ENCODE assay signal across 8 cellular contexts in the genomic region with DNA sequence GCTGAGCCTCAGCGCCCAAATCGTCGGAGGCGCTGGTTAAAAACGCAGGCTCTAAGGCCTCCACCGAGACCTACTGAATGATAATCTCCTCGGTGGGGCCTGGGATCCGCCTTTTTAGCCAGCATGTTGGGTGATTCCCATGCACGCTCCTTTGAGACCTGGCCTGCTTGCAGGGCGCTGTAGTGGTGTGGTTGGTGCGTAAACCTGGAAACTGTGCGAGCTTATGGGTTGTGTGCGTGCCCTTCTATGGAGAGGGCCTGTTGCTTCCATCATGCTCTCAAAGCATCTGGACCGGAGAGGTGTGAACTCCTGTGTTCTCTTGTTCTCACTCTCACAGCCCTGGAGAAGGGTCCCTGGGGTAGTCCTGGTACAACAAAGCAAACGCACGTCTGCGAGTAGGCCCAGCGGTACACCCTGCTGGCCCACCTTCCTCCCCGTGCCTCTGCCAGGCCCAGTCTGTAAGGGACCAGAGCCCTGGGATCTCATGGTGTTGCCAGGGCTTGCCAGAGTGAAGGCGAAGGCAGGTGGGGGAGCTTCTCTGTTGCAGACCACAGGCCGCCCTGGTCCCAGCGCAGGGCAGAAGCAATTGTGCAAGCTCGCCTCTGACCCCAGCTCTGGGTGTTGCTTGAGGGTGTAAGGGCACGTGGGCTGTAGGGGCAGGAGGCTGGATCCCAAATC. TPM values are rescaled to one million over a fixed set of nuclear protein-coding genes. Genes with fewer than 3 reads are reported as not detected.
A peak's percentile ranks its signal among the peaks of the same experiment; 100 is the strongest.
DNase-seq lines count a peak whose midpoint lies in the region; ATAC-seq and TF ChIP-seq lines count a peak whose summit lies in the region.

No MANE protein-coding gene starts in this region.

- intact Hi-C loops in heart right ventricle (cut with DNase I) (no loop called here), Right ventricle myocardium inferior (cut with DNase I) (no loop called here), breast epithelium (cut with DNase I; ENCODE audit: low total_unique reads) (no loop called here), aorta (cut with DNase I) (no loop called here)

- DNase-seq in heart right ventricle (no peak), Right ventricle myocardium inferior (ENCODE audit: missing footprints) (no peak), breast epithelium (ENCODE audit: low spot score in 2 of 2) (no peak), aorta (no peak), GM03348 (ENCODE audit: low spot score) (no peak), DMS 273 (lab: John Stamatoyannopoulos, UW; ENCODE audit: unreplicated experiment) (no peak)

- TF ChIP-seq CTCF in heart right ventricle (IDR thresholded peaks at IDR 0.05) (no peak), breast epithelium (IDR thresholded peaks at IDR 0.05) (no peak)

- TF ChIP-seq POLR2A in breast epithelium (IDR thresholded peaks at IDR 0.05) = no peak

- H3K4me1 ChIP-seq in heart right ventricle = peaks cover 3 to 26% (median 7%) of the 10 kb centered on the region in 9 donors
- no peaks in the 10 kb centered on the region for H3K4me1 ChIP-seq in breast epithelium
- H3K4me1 ChIP-seq in muscle layer of duodenum (ENCODE audit: control insufficient read depth in 1 of 2, insufficient read depth in 2 of 2, low read length in 2 of 2) = peaks cover 0 to 10% of the 10 kb centered on the region in 2 donors
- H3K4me1 ChIP-seq in aorta (ENCODE audit: control insufficient read depth in 1 of 2, insufficient read depth in 2 of 2, low read length in 2 of 2) = no peaks in the 10 kb centered on the region

- H3K27ac ChIP-seq in heart right ventricle (peak overlapping the region in 2 of 10 donors; percentile 22 to 26), breast epithelium (no peak overlapping the region), muscle layer of duodenum (ENCODE audit: low read length) (no peak overlapping the region), aorta (ENCODE audit: low read depth in 1 of 2, low read length in 2 of 2) (no peak overlapping the region)

- peak in 2 of 8 donors; percentile 3 to 18 for ATAC-seq in heart right ventricle
- no peak for ATAC-seq in Right ventricle myocardium inferior
- peak; percentile 15 for ATAC-seq in aorta (ENCODE audit: low FRiP score)
- no peak for ATAC-seq in GM18909 (IDR thresholded peaks at IDR 0.05; ENCODE audit: poor library complexity, unreplicated experiment)

- WGBS in heart right ventricle, 2 donors = 76 to 81% methylated on average over 24 of the region's 24 CpGs
- 81 to 84% methylated on average over 24 of the region's 24 CpGs for WGBS in aorta, 2 donors

- no peaks in the 10 kb centered on the region for H3K9me3 ChIP-seq in heart right ventricle
- no peaks in the 10 kb centered on the region for H3K9me3 ChIP-seq in breast epithelium
- H3K9me3 ChIP-seq in muscle layer of duodenum (ENCODE audit: control insufficient read depth in 1 of 2, low read length in 2 of 2) = no peaks in the 10 kb centered on the region
- no peaks in the 10 kb centered on the region for H3K9me3 ChIP-seq in aorta (ENCODE audit: control insufficient read depth, low read length)

- peak overlapping the region in 9 of 10 donors; percentile 41 to 70 (median 59) for H3K4me3 ChIP-seq in heart right ventricle
- peak overlapping the region; percentile 49 to 77 (median 60) for H3K4me3 ChIP-seq in breast epithelium
- peak overlapping the region; percentile 33 to 63 for H3K4me3 ChIP-seq in muscle layer of duodenum (ENCODE audit: low read depth in 1 of 2, low read length in 2 of 2)
- peak overlapping the region in 1 of 2 donors; percentile 67 for H3K4me3 ChIP-seq in aorta (ENCODE audit: low read length in 2 of 2)

- H3K27me3 ChIP-seq in heart right ventricle (peaks cover 0 to 26% (median 0%) of the 10 kb centered on the region in 7 donors), breast epithelium (no peaks in the 10 kb centered on the region), muscle layer of duodenum (ENCODE audit: low read depth, low read length) (no peaks in the 10 kb centered on the region), aorta (ENCODE audit: control insufficient read depth in 1 of 2, insufficient read depth in 2 of 2, low read length in 1 of 2) (no peaks in the 10 kb centered on the region)

- H3K36me3 ChIP-seq in heart right ventricle = no peaks in the 10 kb centered on the region
- no peaks in the 10 kb centered on the region for H3K36me3 ChIP-seq in breast epithelium
- H3K36me3 ChIP-seq in muscle layer of duodenum (ENCODE audit: control insufficient read depth in 1 of 2, insufficient read depth in 2 of 2, low read length in 2 of 2) = no peaks in the 10 kb centered on the region
- H3K36me3 ChIP-seq in aorta (ENCODE audit: control insufficient read depth in 1 of 2, insufficient read depth in 2 of 2, low read length in 1 of 2) = no peaks in the 10 kb centered on the region

RNA-seq across cellular contexts. Expression of a gene that starts 0.8 kb away (rescaled TPM):
- total RNA-seq in heart right ventricle (1 to 10 TPM in 3 of 10 donors, under 1 TPM in 7; 0.34 to 1.3 (median 0.56) TPM), Right ventricle myocardium inferior (1.1 TPM), breast epithelium (1 to 10 TPM; 1.5 to 3.3 (median 1.6) TPM), aorta (1 to 10 TPM; 2.4 to 4.8 TPM)
- polyA plus RNA-seq in heart right ventricle (under 1 TPM; 0.73 to 0.77 TPM), aorta (10 to 100 TPM in 1 of 2 donors, 1 to 10 TPM in 1; 3.9 to 14.1 TPM)
